1 cellular context compared by ENCODE assay signal in genomic region chr16:55465077-55465896, GRCh38.
A peak's percentile ranks its signal among the peaks of the same experiment; 100 is the strongest.
TF ChIP-seq lines count a peak whose summit lies in the region.

No MANE protein-coding gene starts in this region.

TF ChIP-seq in K562, 482 proteins besides CTCF, POLR2A, EP300 and RAD21 (continued from another document and continues in another):
- TF ChIP-seq FOS (IDR thresholded peaks at IDR 0.05; ENCODE audit: extremely low read depth, insufficient read length) (no peak), FOSL1 (tag; conservative IDR thresholded peaks at IDR 0.05) (no peak), NUFIP1 (IDR thresholded peaks at IDR 0.05; ENCODE audit: partially characterized antibody) (no peak), ZNF395 (CRISPR knock-in tag; IDR thresholded peaks at IDR 0.05) (no peak), XRCC4 (IDR thresholded peaks at IDR 0.05; ENCODE audit: extremely low read depth, insufficient read depth, insufficient read length) (no peak), NCOA1 (IDR thresholded peaks at IDR 0.05; ENCODE audit: low read depth) (no peak), MEIS2 (IDR thresholded peaks at IDR 0.05; ENCODE audit: partially characterized antibody) (no peak), MXI1 (IDR thresholded peaks at IDR 0.05; ENCODE audit: low read depth, low read length) (no peak), SIX5 (IDR thresholded peaks at IDR 0.05; ENCODE audit: borderline replicate concordance in 1 of 2, insufficient read depth in 1 of 2, low read depth in 1 of 2, low read length in 2 of 2) (no peak), E2F4 (CRISPR knock-in tag; IDR thresholded peaks at IDR 0.05; ENCODE audit: low read depth) (no peak), PML (IDR thresholded peaks at IDR 0.05; ENCODE audit: low read length) (no peak), L3MBTL2 (IDR thresholded peaks at IDR 0.05) (no peak), USF1 (CRISPR knock-in tag; IDR thresholded peaks at IDR 0.05) (no peak), PKNOX1 (IDR thresholded peaks at IDR 0.05) (no peak), TAF9B (IDR thresholded peaks at IDR 0.05; ENCODE audit: partially characterized antibody) (no peak), ZNF431 (CRISPR knock-in tag; IDR thresholded peaks at IDR 0.05) (no peak), ZNF197 (CRISPR knock-in tag; IDR thresholded peaks at IDR 0.05; ENCODE audit: low read depth) (no peak), MLLT1 (IDR thresholded peaks at IDR 0.05) (peak in 1 of 2 experiments; percentile 21; a peak in 1 of 4 replicates), CEBPB (tag; IDR thresholded peaks at IDR 0.05) (no peak), ZNF444 (CRISPR knock-in tag; IDR thresholded peaks at IDR 0.05) (no peak), ERF (CRISPR knock-in tag; IDR thresholded peaks at IDR 0.05) (no peak), BRD4 (IDR thresholded peaks at IDR 0.05) (no peak), ARID3B (CRISPR knock-in tag; IDR thresholded peaks at IDR 0.05; ENCODE audit: borderline replicate concordance) (no peak), STAG1 (CRISPR knock-in tag; IDR thresholded peaks at IDR 0.05; ENCODE audit: borderline replicate concordance) (peak; percentile 96), ZC3H8 (IDR thresholded peaks at IDR 0.05) (no peak), BACH1 (tag; IDR thresholded peaks at IDR 0.05) (no peak), JUND (IDR thresholded peaks at IDR 0.05; ENCODE audit: borderline replicate concordance, low read depth, low read length) (peak; percentile 14; the same call in 1 of the 2 replicates), JUND (tag; IDR thresholded peaks at IDR 0.05; ENCODE audit: borderline replicate concordance, low read depth, low read length) (no peak), SNRNP70 (optimal IDR thresholded peaks at IDR 0.05; ENCODE audit: low read depth, low read length) (no peak), TOE1 (IDR thresholded peaks at IDR 0.05; ENCODE audit: borderline replicate concordance) (no peak), TOE1 (CRISPR knock-in tag; IDR thresholded peaks at IDR 0.05; ENCODE audit: borderline replicate concordance, low read depth) (no peak), KDM2B (CRISPR knock-in tag; IDR thresholded peaks at IDR 0.05) (no peak), SP1 (CRISPR knock-in tag; IDR thresholded peaks at IDR 0.05) (no peak), TARDBP (IDR thresholded peaks at IDR 0.05) (no peak), ZNF280A (IDR thresholded peaks at IDR 0.05; ENCODE audit: low read depth, partially characterized antibody) (no peak), CGGBP1 (CRISPR knock-in tag; IDR thresholded peaks at IDR 0.05) (no peak), WHSC1 (IDR thresholded peaks at IDR 0.05; ENCODE audit: low read length) (no peak), COPS2 (conservative IDR thresholded peaks at IDR 0.05) (no peak), CC2D1A (IDR thresholded peaks at IDR 0.05) (peak; percentile 88), HNRNPUL1 (IDR thresholded peaks at IDR 0.05; ENCODE audit: low read length) (no peak), POLR2AphosphoS2 (IDR thresholded peaks at IDR 0.05; ENCODE audit: low read length) (no peak), HOXB6 (CRISPR knock-in tag; IDR thresholded peaks at IDR 0.05; ENCODE audit: borderline replicate concordance) (no peak), SMC3 (conservative IDR thresholded peaks at IDR 0.05; ENCODE audit: insufficient read depth, low read depth, low read length) (peak; percentile 100)
- TF ChIP-seq, protein P1, sequence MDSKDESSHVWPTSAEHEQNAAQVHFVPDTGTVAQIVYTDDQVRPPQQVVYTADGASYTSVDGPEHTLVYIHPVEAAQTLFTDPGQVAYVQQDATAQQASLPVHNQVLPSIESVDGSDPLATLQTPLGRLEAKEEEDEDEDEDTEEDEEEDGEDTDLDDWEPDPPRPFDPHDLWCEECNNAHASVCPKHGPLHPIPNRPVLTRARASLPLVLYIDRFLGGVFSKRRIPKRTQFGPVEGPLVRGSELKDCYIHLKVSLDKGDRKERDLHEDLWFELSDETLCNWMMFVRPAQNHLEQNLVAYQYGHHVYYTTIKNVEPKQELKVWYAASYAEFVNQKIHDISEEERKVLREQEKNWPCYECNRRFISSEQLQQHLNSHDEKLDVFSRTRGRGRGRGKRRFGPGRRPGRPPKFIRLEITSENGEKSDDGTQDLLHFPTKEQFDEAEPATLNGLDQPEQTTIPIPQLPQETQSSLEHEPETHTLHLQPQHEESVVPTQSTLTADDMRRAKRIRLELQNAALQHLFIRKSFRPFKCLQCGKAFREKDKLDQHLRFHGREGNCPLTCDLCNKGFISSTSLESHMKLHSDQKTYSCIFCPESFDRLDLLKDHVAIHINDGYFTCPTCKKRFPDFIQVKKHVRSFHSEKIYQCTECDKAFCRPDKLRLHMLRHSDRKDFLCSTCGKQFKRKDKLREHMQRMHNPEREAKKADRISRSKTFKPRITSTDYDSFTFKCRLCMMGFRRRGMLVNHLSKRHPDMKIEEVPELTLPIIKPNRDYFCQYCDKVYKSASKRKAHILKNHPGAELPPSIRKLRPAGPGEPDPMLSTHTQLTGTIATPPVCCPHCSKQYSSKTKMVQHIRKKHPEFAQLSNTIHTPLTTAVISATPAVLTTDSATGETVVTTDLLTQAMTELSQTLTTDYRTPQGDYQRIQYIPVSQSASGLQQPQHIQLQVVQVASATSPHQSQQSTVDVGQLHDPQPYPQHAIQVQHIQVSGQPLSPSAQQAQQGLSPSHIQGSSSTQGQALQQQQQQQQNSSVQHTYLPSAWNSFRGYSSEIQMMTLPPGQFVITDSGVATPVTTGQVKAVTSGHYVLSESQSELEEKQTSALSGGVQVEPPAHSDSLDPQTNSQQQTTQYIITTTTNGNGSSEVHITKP (IDR thresholded peaks at IDR 0.05; ENCODE audit: partially characterized antibody) = no peak
- TF ChIP-seq, protein P2, sequence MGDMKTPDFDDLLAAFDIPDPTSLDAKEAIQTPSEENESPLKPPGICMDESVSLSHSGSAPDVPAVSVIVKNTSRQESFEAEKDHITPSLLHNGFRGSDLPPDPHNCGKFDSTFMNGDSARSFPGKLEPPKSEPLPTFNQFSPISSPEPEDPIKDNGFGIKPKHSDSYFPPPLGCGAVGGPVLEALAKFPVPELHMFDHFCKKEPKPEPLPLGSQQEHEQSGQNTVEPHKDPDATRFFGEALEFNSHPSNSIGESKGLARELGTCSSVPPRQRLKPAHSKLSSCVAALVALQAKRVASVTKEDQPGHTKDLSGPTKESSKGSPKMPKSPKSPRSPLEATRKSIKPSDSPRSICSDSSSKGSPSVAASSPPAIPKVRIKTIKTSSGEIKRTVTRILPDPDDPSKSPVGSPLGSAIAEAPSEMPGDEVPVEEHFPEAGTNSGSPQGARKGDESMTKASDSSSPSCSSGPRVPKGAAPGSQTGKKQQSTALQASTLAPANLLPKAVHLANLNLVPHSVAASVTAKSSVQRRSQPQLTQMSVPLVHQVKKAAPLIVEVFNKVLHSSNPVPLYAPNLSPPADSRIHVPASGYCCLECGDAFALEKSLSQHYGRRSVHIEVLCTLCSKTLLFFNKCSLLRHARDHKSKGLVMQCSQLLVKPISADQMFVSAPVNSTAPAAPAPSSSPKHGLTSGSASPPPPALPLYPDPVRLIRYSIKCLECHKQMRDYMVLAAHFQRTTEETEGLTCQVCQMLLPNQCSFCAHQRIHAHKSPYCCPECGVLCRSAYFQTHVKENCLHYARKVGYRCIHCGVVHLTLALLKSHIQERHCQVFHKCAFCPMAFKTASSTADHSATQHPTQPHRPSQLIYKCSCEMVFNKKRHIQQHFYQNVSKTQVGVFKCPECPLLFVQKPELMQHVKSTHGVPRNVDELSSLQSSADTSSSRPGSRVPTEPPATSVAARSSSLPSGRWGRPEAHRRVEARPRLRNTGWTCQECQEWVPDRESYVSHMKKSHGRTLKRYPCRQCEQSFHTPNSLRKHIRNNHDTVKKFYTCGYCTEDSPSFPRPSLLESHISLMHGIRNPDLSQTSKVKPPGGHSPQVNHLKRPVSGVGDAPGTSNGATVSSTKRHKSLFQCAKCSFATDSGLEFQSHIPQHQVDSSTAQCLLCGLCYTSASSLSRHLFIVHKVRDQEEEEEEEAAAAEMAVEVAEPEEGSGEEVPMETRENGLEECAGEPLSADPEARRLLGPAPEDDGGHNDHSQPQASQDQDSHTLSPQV (IDR thresholded peaks at IDR 0.05) = no peak
- TF ChIP-seq, protein P3, sequence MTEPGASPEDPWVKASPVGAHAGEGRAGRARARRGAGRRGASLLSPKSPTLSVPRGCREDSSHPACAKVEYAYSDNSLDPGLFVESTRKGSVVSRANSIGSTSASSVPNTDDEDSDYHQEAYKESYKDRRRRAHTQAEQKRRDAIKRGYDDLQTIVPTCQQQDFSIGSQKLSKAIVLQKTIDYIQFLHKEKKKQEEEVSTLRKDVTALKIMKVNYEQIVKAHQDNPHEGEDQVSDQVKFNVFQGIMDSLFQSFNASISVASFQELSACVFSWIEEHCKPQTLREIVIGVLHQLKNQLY (CRISPR knock-in tag; conservative IDR thresholded peaks at IDR 0.05) = no peak
- TF ChIP-seq, protein P4, sequence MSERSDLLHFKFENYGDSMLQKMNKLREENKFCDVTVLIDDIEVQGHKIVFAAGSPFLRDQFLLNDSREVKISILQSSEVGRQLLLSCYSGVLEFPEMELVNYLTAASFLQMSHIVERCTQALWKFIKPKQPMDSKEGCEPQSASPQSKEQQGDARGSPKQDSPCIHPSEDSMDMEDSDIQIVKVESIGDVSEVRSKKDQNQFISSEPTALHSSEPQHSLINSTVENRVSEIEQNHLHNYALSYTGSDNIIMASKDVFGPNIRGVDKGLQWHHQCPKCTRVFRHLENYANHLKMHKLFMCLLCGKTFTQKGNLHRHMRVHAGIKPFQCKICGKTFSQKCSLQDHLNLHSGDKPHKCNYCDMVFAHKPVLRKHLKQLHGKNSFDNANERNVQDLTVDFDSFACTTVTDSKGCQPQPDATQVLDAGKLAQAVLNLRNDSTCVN (CRISPR knock-in tag; IDR thresholded peaks at IDR 0.05) = peak; percentile 68; the same call in 1 of the 2 replicates
